ENCODE assay signal across 11 cellular contexts in the genomic region with DNA sequence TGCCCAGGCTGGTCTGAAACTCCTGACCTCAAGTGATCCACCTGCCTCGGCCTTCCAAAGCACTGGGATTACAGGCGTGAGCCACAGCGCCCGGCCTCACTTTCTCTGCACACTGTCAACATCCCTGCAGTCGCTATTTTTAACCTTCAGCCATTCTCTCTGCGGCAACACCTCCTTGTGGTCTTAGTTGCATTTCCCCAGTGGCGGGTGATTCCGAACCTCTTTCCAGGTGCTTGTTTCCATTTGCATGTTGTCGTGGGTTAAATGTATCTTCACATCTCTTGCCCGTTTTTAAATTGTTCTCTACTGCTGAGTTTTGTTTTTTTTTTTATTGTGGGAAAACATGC. TPM values are rescaled to one million over a fixed set of nuclear protein-coding genes. Genes with fewer than 3 reads are reported as not detected.
A peak's percentile ranks its signal among the peaks of the same experiment; 100 is the strongest.
DNase-seq lines count a peak whose midpoint lies in the region; ATAC-seq, FAIRE-seq and TF ChIP-seq lines count a peak whose summit lies in the region.
"Had no signal": no experiment of that assay in that cellular context is flagged by ENCODE, and none has a peak within 500 bp of the region (broad histone marks: within the 10 kb centered on the region; RNA-seq: fewer than 3 reads in every experiment).

No MANE protein-coding gene starts in this region.

- H2BK12ac ChIP-seq in H1 (ENCODE audit: low read depth, low read length) = no peak overlapping the region

- ATAC-seq in GM19452 (IDR thresholded peaks at IDR 0.05; ENCODE audit: unreplicated experiment) = no peak

- H4K20me1 ChIP-seq in PC-9 (ENCODE audit: insufficient read depth) (no peaks in the 10 kb centered on the region), H1 (replicated peaks in 1 of 2; ENCODE audit: control insufficient read depth in 1 of 2, insufficient read depth in 2 of 2, low read length in 2 of 2) (peaks cover 0 to 7% of the 10 kb centered on the region in 2 experiments)

- H3K4me2 ChIP-seq in PC-9 (no peak overlapping the region), H1 (ENCODE audit: insufficient read depth in 1 of 2, low read depth in 2 of 2, low read length in 2 of 2) (no peak overlapping the region)

- no peak for DNase-seq in activated naive CD4-positive, alpha-beta T cell (lab: John Stamatoyannopoulos, UW)
- DNase-seq in PC-9 = no peak
- peak in 1 of 2 experiments; percentile 46 for DNase-seq in H1 (ENCODE audit: low read depth in 1 of 2, low spot score in 2 of 2)
- no peak for DNase-seq in CD1c-positive myeloid dendritic cell (ENCODE audit: extremely low spot score)
- DNase-seq in tibial nerve (ENCODE audit: low spot score in 2 of 2) = no peak
- DNase-seq: activated CD4-positive, CD25-positive, alpha-beta regulatory T cell treated with anti-CD3 and anti-CD28 coated beads, Interleukin-2, amount 50 U/mL, for 72 hours; dermis blood vessel endothelial cell; NCI-H748 treated with DMSO at 0.1 percent for 48 hours had no signal

- no peak overlapping the region for H4K91ac ChIP-seq in H1 (replicated peaks; ENCODE audit: insufficient read length, low read length)

- H3K4me1 ChIP-seq in PC-9 (replicated peaks; ENCODE audit: insufficient read depth) = no peaks in the 10 kb centered on the region
- peaks cover 0 to 6% (median under 1%) of the 10 kb centered on the region in 4 experiments; a peak in 2 of 7 replicates for H3K4me1 ChIP-seq in H1 (replicated peaks in 1 of 4; ENCODE audit: control insufficient read depth in 3 of 4, insufficient read depth in 4 of 4, low read length in 3 of 4)
- peaks cover 0 to 16% (median 3%) of the 10 kb centered on the region in 4 donors for H3K4me1 ChIP-seq in tibial nerve

- TF ChIP-seq CTCF in PC-9 (conservative IDR thresholded peaks at IDR 0.05) (no peak), H1 (IDR thresholded peaks at IDR 0.05; ENCODE audit: control extremely low read depth in 1 of 3, insufficient read depth in 1 of 3, low read depth in 1 of 3, low read length in 3 of 3) (peak; percentile 5 to 25 (median 14); a peak in 2 of 4 replicates), tibial nerve (IDR thresholded peaks at IDR 0.05) (no peak)

- H3K9ac ChIP-seq in H1 (replicated peaks in 1 of 4; ENCODE audit: extremely low read depth in 1 of 4, low read depth in 3 of 4, low read length in 3 of 4) = no peak overlapping the region

- intact Hi-C loops in PC-9 (cut with micrococcal nuclease; ENCODE audit: unreplicated experiment) = no loop called here

- no peaks in the 10 kb centered on the region for H3K27me3 ChIP-seq in PC-9 (ENCODE audit: insufficient read depth, low read depth)
- H3K27me3 ChIP-seq in H1 (replicated peaks in 1 of 4; ENCODE audit: control insufficient read depth in 3 of 4, extremely low read depth in 1 of 4, insufficient read depth in 3 of 4, low read length in 3 of 4) = peaks cover 3 to 14% (median 10%) of the 10 kb centered on the region in 4 experiments; a peak in 6 of 7 replicates
- H3K27me3 ChIP-seq in tibial nerve = peaks cover 0 to 25% of the 10 kb centered on the region in 2 donors

- no peak overlapping the region for H4K8ac ChIP-seq in H1 (ENCODE audit: extremely low read depth, insufficient read depth, low read length)

- no peak for FAIRE-seq in H1 (lab: Jason Lieb, UNC)

- peak in 1 of 2 experiments; percentile 37; a peak in 3 of 4 replicates for TF ChIP-seq RAD21 in H1 (IDR thresholded peaks at IDR 0.05 in 1 of 2, conservative IDR thresholded peaks at IDR 0.05 in 1 of 2; ENCODE audit: low read depth in 2 of 2, low read length in 2 of 2)

- H4K5ac ChIP-seq in H1 (ENCODE audit: insufficient read length, low read depth, low read length) = no peak overlapping the region

- BruUV-seq in PC-9 (replicated peaks; lab: Mats Ljungman, UMichigan) = no TSS peak

- no peak overlapping the region for H3K27ac Mint-ChIP-seq in activated naive CD4-positive, alpha-beta T cell treated with anti-CD3 and anti-CD28 coated beads, Interleukin-2, amount 50 U/mL, for 24 hours
- peak overlapping the region; percentile 73 for H3K27ac Mint-ChIP-seq in stimulated activated naive CD8-positive, alpha-beta T cell treated with anti-CD3 and anti-CD28 coated beads, Interleukin-15, Interleukin-2, amounts not matched to agents 100 ng/mL and 50 ng/mL, for 24 hours

- H3K79me1 ChIP-seq in H1 (ENCODE audit: low read depth, low read length) = no peaks in the 10 kb centered on the region

- no peak overlapping the region for H2AK5ac ChIP-seq in H1 (ENCODE audit: low read depth, low read length)

- H3F3A ChIP-seq in PC-9 (ENCODE audit: insufficient read depth, low read depth) = peaks cover 3% of the 10 kb centered on the region; the same call in 1 of the 2 replicates

- H3K4me3 Mint-ChIP-seq in activated naive CD4-positive, alpha-beta T cell treated with anti-CD3 and anti-CD28 coated beads, Interleukin-2, amount 50 U/mL, for 24 hours = peak overlapping the region; percentile 40
- H3K4me3 Mint-ChIP-seq in stimulated activated naive CD8-positive, alpha-beta T cell treated with anti-CD3 and anti-CD28 coated beads, Interleukin-15, Interleukin-2, amounts not matched to agents 100 ng/mL and 50 ng/mL, for 24 hours = peak overlapping the region; percentile 57

- H3K27me3 Mint-ChIP-seq in activated naive CD4-positive, alpha-beta T cell treated with anti-CD3 and anti-CD28 coated beads, Interleukin-2, amount 50 U/mL, for 24 hours = peaks cover 11% of the 10 kb centered on the region
- H3K27me3 Mint-ChIP-seq in stimulated activated naive CD8-positive, alpha-beta T cell treated with anti-CD3 and anti-CD28 coated beads, Interleukin-15, Interleukin-2, amounts not matched to agents 100 ng/mL and 50 ng/mL, for 24 hours = peaks cover 20% of the 10 kb centered on the region

- TF ChIP-seq EP300 in H1 (IDR thresholded peaks at IDR 0.05; ENCODE audit: borderline replicate concordance in 1 of 2, low read depth in 2 of 2, low read length in 2 of 2) (no peak), tibial nerve (IDR thresholded peaks at IDR 0.05) (no peak)

- H3K9me3 ChIP-seq in PC-9 (ENCODE audit: insufficient read depth, low read depth) (no peaks in the 10 kb centered on the region), H1 (ENCODE audit: insufficient read depth in 2 of 2, low read depth in 1 of 2, low read length in 1 of 2) (no peaks in the 10 kb centered on the region), tibial nerve (no peaks in the 10 kb centered on the region)

- H3K4me1 Mint-ChIP-seq in activated naive CD4-positive, alpha-beta T cell treated with anti-CD3 and anti-CD28 coated beads, Interleukin-2, amount 50 U/mL, for 24 hours = peaks cover 20% of the 10 kb centered on the region
- H3K4me1 Mint-ChIP-seq in stimulated activated naive CD8-positive, alpha-beta T cell treated with anti-CD3 and anti-CD28 coated beads, Interleukin-15, Interleukin-2, amounts not matched to agents 100 ng/mL and 50 ng/mL, for 24 hours (ENCODE audit: low read depth) = peaks cover 23% of the 10 kb centered on the region

- no peak overlapping the region for H3K14ac ChIP-seq in H1 (ENCODE audit: insufficient read length)

- H2BK15ac ChIP-seq in H1 (ENCODE audit: low read length) = no peak overlapping the region

- WGBS in H1 (ENCODE audit: extremely low coverage in 1 of 2, insufficient coverage in 1 of 2, insufficient read length in 1 of 2, insufficient replicate concordance in 2 of 2, low coverage in 1 of 2, low lambda C conversion rate in 2 of 2, missing lambda C conversion rate in 1 of 2), 2 experiments = 72% methylated on average over 10 of the region's 10 CpGs; no CpG with 5 or more reads in 1 of the 2 experiments
- WGBS in tibial nerve, 2 donors = 61 to 63% methylated on average over 10 of the region's 10 CpGs

- H3K36me3 Mint-ChIP-seq in activated naive CD4-positive, alpha-beta T cell treated with anti-CD3 and anti-CD28 coated beads, Interleukin-2, amount 50 U/mL, for 24 hours = no peaks in the 10 kb centered on the region
- H3K36me3 Mint-ChIP-seq in stimulated activated naive CD8-positive, alpha-beta T cell treated with anti-CD3 and anti-CD28 coated beads, Interleukin-15, Interleukin-2, amounts not matched to agents 100 ng/mL and 50 ng/mL, for 24 hours (ENCODE audit: low read depth) = no peaks in the 10 kb centered on the region

- H3K23ac ChIP-seq in H1 (ENCODE audit: insufficient read length) = no peak overlapping the region

- H2BK5ac ChIP-seq in H1 (ENCODE audit: low read depth, low read length) = no peak overlapping the region

- H3K79me2 ChIP-seq in PC-9 (ENCODE audit: low read depth) (no peaks in the 10 kb centered on the region), H1 (ENCODE audit: control insufficient read depth in 1 of 2, insufficient read depth in 2 of 2, low read length in 2 of 2) (no peaks in the 10 kb centered on the region)

- H3K36me3 ChIP-seq in PC-9 (ENCODE audit: low read depth) (no peaks in the 10 kb centered on the region), H1 (ENCODE audit: control insufficient read depth in 2 of 4, insufficient read depth in 4 of 4, low read length in 3 of 4) (no peaks in the 10 kb centered on the region), tibial nerve (peaks cover 0 to 13% (median 0%) of the 10 kb centered on the region in 3 donors)

- H3K23me2 ChIP-seq in H1 (ENCODE audit: low read depth, low read length) = no peaks in the 10 kb centered on the region; the same call in 1 of the 2 replicates

- TF ChIP-seq POLR2A in H1 (IDR thresholded peaks at IDR 0.05; ENCODE audit: control extremely low read depth in 1 of 2, low read depth in 2 of 2, low read length in 2 of 2) = no peak
- TF ChIP-seq POLR2A in tibial nerve (IDR thresholded peaks at IDR 0.05) = no peak

- CTCF ChIA-PET in PC-9 (lab: Charles Lee) (no interaction called here), H1 (lab: Charles Lee; ENCODE audit: partially characterized antibody) (interaction anchor here (0.7 kb wide), 1 partner anchor 61 kb away, joined by 3 read pairs; no protein-coding TSS in a partner anchor)

- H3K4ac ChIP-seq in H1 (replicated peaks; ENCODE audit: insufficient read length, low read depth, low read length) = no peak overlapping the region

- no peak overlapping the region for H3K4me3 ChIP-seq in PC-9
- no peak overlapping the region for H3K4me3 ChIP-seq in H1 (ENCODE audit: extremely low read depth in 1 of 4, insufficient read depth in 2 of 4, low read depth in 3 of 4, low read length in 4 of 4)
- no peak overlapping the region for H3K4me3 ChIP-seq in tibial nerve

- H3K27ac ChIP-seq in PC-9 (peak overlapping the region; percentile 16; the same call in 1 of the 2 replicates), H1 (ENCODE audit: low read depth, low read length) (no peak overlapping the region), tibial nerve (no peak overlapping the region)

- H2BK20ac ChIP-seq in H1 (ENCODE audit: low read length) = no peak overlapping the region

- POLR2A ChIA-PET in PC-9 (lab: Charles Lee; ENCODE audit: unreplicated experiment) = no interaction called here
- POLR2A ChIA-PET in H1 (lab: Charles Lee; ENCODE audit: partially characterized antibody) = interaction anchor here (1.3 kb wide), 1 partner anchor 10 kb away, joined by 6 read pairs; no protein-coding TSS in a partner anchor

- H3K18ac ChIP-seq in H1 (ENCODE audit: extremely low read depth, low read length) = no peak overlapping the region

- H3K56ac ChIP-seq in H1 (replicated peaks; ENCODE audit: insufficient read length, low read depth, low read length) = no peak overlapping the region

- no peaks in the 10 kb centered on the region for H3K9me2 ChIP-seq in PC-9 (ENCODE audit: insufficient read depth)

- no peak overlapping the region for H2AFZ ChIP-seq in PC-9
- no peak overlapping the region for H2AFZ ChIP-seq in H1 (ENCODE audit: low read length)

- H2BK120ac ChIP-seq in H1 (replicated peaks; ENCODE audit: low read depth, low read length) = no peak overlapping the region

- no peaks in the 10 kb centered on the region for H3K9me3 Mint-ChIP-seq in activated naive CD4-positive, alpha-beta T cell treated with anti-CD3 and anti-CD28 coated beads, Interleukin-2, amount 50 U/mL, for 24 hours
- no peaks in the 10 kb centered on the region for H3K9me3 Mint-ChIP-seq in stimulated activated naive CD8-positive, alpha-beta T cell treated with anti-CD3 and anti-CD28 coated beads, Interleukin-15, Interleukin-2, amounts not matched to agents 100 ng/mL and 50 ng/mL, for 24 hours

RNA-seq across cellular contexts. Expression of a gene that starts 2.2 kb away (rescaled TPM):
- total RNA-seq in PC-9 (2021) (not detected in 2 replicates), tibial nerve (not detected)
- 2.0 and 2.2 TPM in 2 replicates for total RNA-seq in H1 (2021; fragmentation: NEBNext Ultra II Directional; extraction: Animal tissue kit (Norgen Biotek cat#: 25700))
- 1.7 and 3.7 TPM in 2 replicates for polyA plus RNA-seq in H1 (2011; rRNA removed)
- 1.3 TPM for polyA plus RNA-seq in H1 (2011; cell fraction: cytosol; rRNA removed)
- polyA plus RNA-seq in H1 (2011; cell fraction: nucleus; rRNA removed) = 3.1 TPM
- polyA plus RNA-seq in H1 (2012, experiment 1 of 2) = 1.0 to 2.0 TPM (median 1.5 TPM) in 3 of 4 replicates, not detected in the other
- polyA plus RNA-seq in H1 (2012, experiment 2 of 2) = not detected
- 1.2 TPM for polyA plus RNA-seq in H1 (2013, experiment 1 of 2)
- 1.4 TPM for polyA plus RNA-seq in H1 (2013, experiment 2 of 2)
- polyA minus RNA-seq in H1 (2011; rRNA and poly(A)+ RNA removed) = not detected in 2 replicates
- not detected for polyA minus RNA-seq in H1 (2011; cell fraction: cytosol; rRNA and poly(A)+ RNA removed)
- polyA minus RNA-seq in H1 (2011; cell fraction: nucleus; rRNA and poly(A)+ RNA removed) = not detected
- total RNA-seq: dermis blood vessel endothelial cell had no signal

RNA-seq across cellular contexts. Expression of a gene that starts 4.5 kb away (rescaled TPM):
- not detected in 2 replicates for total RNA-seq in PC-9 (2021)
- 0.11 TPM in 1 of 2 replicates, not detected in the other for total RNA-seq in H1 (2021; fragmentation: NEBNext Ultra II Directional; extraction: Animal tissue kit (Norgen Biotek cat#: 25700))
- polyA plus RNA-seq in H1 (2011; rRNA removed) = 0.02 TPM in 1 of 2 replicates, not detected in the other
- polyA plus RNA-seq in H1 (2011; cell fraction: cytosol; rRNA removed) = 0.01 TPM
- polyA plus RNA-seq in H1 (2011; cell fraction: nucleus; rRNA removed) = 0.21 TPM
- 0.04 to 0.20 TPM (median 0.14 TPM) in 3 of 4 replicates, not detected in the other for polyA plus RNA-seq in H1 (2012, experiment 1 of 2)
- polyA plus RNA-seq in H1 (2012, experiment 2 of 2) = not detected
- 0.02 TPM for polyA plus RNA-seq in H1 (2013, experiment 1 of 2)
- polyA plus RNA-seq in H1 (2013, experiment 2 of 2) = not detected
- polyA minus RNA-seq in H1 (2011; rRNA and poly(A)+ RNA removed) = not detected in 2 replicates
- polyA minus RNA-seq in H1 (2011; cell fraction: cytosol; rRNA and poly(A)+ RNA removed) = not detected
- polyA minus RNA-seq in H1 (2011; cell fraction: nucleus; rRNA and poly(A)+ RNA removed) = not detected
- total RNA-seq in tibial nerve = not detected
- total RNA-seq: dermis blood vessel endothelial cell had no signal

RNA-seq across cellular contexts. Expression of a gene that starts 7.9 kb away (rescaled TPM):
- total RNA-seq in PC-9 (2021) = 0.35 and 1.4 TPM in 2 replicates
- 3.3 and 3.4 TPM in 2 replicates for total RNA-seq in H1 (2021; fragmentation: NEBNext Ultra II Directional; extraction: Animal tissue kit (Norgen Biotek cat#: 25700))
- 4.9 and 9.7 TPM in 2 replicates for polyA plus RNA-seq in H1 (2011; rRNA removed)
- 3.9 TPM for polyA plus RNA-seq in H1 (2011; cell fraction: cytosol; rRNA removed)
- polyA plus RNA-seq in H1 (2011; cell fraction: nucleus; rRNA removed) = 9.1 TPM
- 4.0 to 10.3 TPM (median 9.2 TPM) in 4 replicates for polyA plus RNA-seq in H1 (2012, experiment 1 of 2)
- polyA plus RNA-seq in H1 (2012, experiment 2 of 2) = 9.1 TPM
- polyA plus RNA-seq in H1 (2013, experiment 1 of 2) = 2.9 TPM
- 2.8 TPM for polyA plus RNA-seq in H1 (2013, experiment 2 of 2)
- polyA minus RNA-seq in H1 (2011; rRNA and poly(A)+ RNA removed) = 0.20 and 0.85 TPM in 2 replicates
- 4.9 TPM for polyA minus RNA-seq in H1 (2011; cell fraction: cytosol; rRNA and poly(A)+ RNA removed)
- polyA minus RNA-seq in H1 (2011; cell fraction: nucleus; rRNA and poly(A)+ RNA removed) = 3.4 TPM
- 1 to 10 TPM in 1 of 4 donors, under 1 TPM in 2, not detected in 1; 0.84 to 2.5 (median 0.90) TPM for total RNA-seq in tibial nerve

RNA-seq across cellular contexts. Expression of a gene that starts 13.5 kb away (rescaled TPM):
- 10.7 and 13.1 TPM in 2 replicates for total RNA-seq in PC-9 (2021)
- 9.4 and 9.6 TPM in 2 replicates for total RNA-seq in H1 (2021; fragmentation: NEBNext Ultra II Directional; extraction: Animal tissue kit (Norgen Biotek cat#: 25700))
- 9.1 and 12.8 TPM in 2 replicates for polyA plus RNA-seq in H1 (2011; rRNA removed)
- 7.8 TPM for polyA plus RNA-seq in H1 (2011; cell fraction: cytosol; rRNA removed)
- polyA plus RNA-seq in H1 (2011; cell fraction: nucleus; rRNA removed) = 27.9 TPM
- polyA plus RNA-seq in H1 (2012, experiment 1 of 2) = 3.5 to 9.8 TPM (median 8.6 TPM) in 4 replicates
- polyA plus RNA-seq in H1 (2012, experiment 2 of 2) = 5.0 TPM
- polyA plus RNA-seq in H1 (2013, experiment 1 of 2) = 4.5 TPM
- 3.8 TPM for polyA plus RNA-seq in H1 (2013, experiment 2 of 2)
- 3.3 and 4.2 TPM in 2 replicates for polyA minus RNA-seq in H1 (2011; rRNA and poly(A)+ RNA removed)
- 3.7 TPM for polyA minus RNA-seq in H1 (2011; cell fraction: cytosol; rRNA and poly(A)+ RNA removed)
- 27.8 TPM for polyA minus RNA-seq in H1 (2011; cell fraction: nucleus; rRNA and poly(A)+ RNA removed)
- 10 to 100 TPM in 3 of 4 donors, 1 to 10 TPM in 1; 9.0 to 37.7 (median 27.5) TPM for total RNA-seq in tibial nerve

RNA-seq across cellular contexts. Expression of a gene that starts 52.9 kb away (rescaled TPM):
- 21.7 and 24.5 TPM in 2 replicates for total RNA-seq in PC-9 (2021)
- 37.3 and 39.8 TPM in 2 replicates for total RNA-seq in H1 (2021; fragmentation: NEBNext Ultra II Directional; extraction: Animal tissue kit (Norgen Biotek cat#: 25700))
- 13.4 and 21.8 TPM in 2 replicates for polyA plus RNA-seq in H1 (2011; rRNA removed)
- 17.3 TPM for polyA plus RNA-seq in H1 (2011; cell fraction: cytosol; rRNA removed)
- polyA plus RNA-seq in H1 (2011; cell fraction: nucleus; rRNA removed) = 39.7 TPM
- 17.5 to 25.1 TPM (median 24.0 TPM) in 4 replicates for polyA plus RNA-seq in H1 (2012, experiment 1 of 2)
- 14.8 TPM for polyA plus RNA-seq in H1 (2012, experiment 2 of 2)
- polyA plus RNA-seq in H1 (2013, experiment 1 of 2) = 18.2 TPM
- 17.0 TPM for polyA plus RNA-seq in H1 (2013, experiment 2 of 2)
- 11.6 and 15.0 TPM in 2 replicates for polyA minus RNA-seq in H1 (2011; rRNA and poly(A)+ RNA removed)
- polyA minus RNA-seq in H1 (2011; cell fraction: cytosol; rRNA and poly(A)+ RNA removed) = 19.2 TPM
- polyA minus RNA-seq in H1 (2011; cell fraction: nucleus; rRNA and poly(A)+ RNA removed) = 29.8 TPM
- total RNA-seq in tibial nerve = 10 to 100 TPM; 27.1 to 49.2 (median 34.9) TPM

Comparison
In these comparisons a context has a peak if more than half of its experiments do, and no peak if none do; other contexts are left out.
1. CTCF ChIP-seq: peak in H1 (3 of 3); none in PC-9 (single experiment) and tibial nerve (0 of 5).